In the genomic region with DNA sequence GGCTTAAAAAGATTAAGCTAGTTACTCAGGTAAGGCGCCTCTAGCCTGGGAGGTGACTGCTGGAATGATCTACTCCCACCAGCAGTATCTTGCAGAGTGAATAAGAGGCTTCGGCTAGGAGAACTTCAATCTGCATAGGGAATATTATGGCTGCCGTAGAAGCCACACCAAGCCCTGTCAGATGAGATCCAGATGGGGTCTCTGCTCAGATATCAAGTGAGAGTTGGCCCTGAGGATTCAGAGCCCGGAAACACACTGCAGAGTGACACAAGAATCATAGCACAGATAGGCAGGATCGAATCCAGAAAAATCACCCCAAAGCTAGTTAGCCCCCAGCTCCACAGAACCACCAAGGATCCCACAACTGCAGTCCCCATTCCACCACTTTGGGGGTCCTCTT, we compare ENCODE assay signal across 1 cellular context.
TF ChIP-seq lines count a peak whose summit lies in the region.

No MANE protein-coding gene starts in this region.

TF ChIP-seq in H1, 55 proteins besides CTCF, POLR2A, EP300 and RAD21:
- TF ChIP-seq MAFK (IDR thresholded peaks at IDR 0.05; ENCODE audit: low read depth, low read length) (no peak), RBBP5 (IDR thresholded peaks at IDR 0.05; ENCODE audit: borderline replicate concordance, low read depth, low read length) (no peak), YY1 (IDR thresholded peaks at IDR 0.05; ENCODE audit: low read depth, low read length) (no peak), TEAD4 (IDR thresholded peaks at IDR 0.05; ENCODE audit: low read depth, low read length) (no peak), BACH1 (IDR thresholded peaks at IDR 0.05; ENCODE audit: low read length) (no peak), TCF12 (IDR thresholded peaks at IDR 0.05; ENCODE audit: low read depth, low read length) (no peak), TAF1 (IDR thresholded peaks at IDR 0.05; ENCODE audit: low read depth, low read length) (no peak), ASH2L (IDR thresholded peaks at IDR 0.05; ENCODE audit: low read length) (no peak), JUND (IDR thresholded peaks at IDR 0.05; ENCODE audit: low read length) (no peak), GABPA (IDR thresholded peaks at IDR 0.05; ENCODE audit: borderline replicate concordance, insufficient read depth, low read length) (no peak), FOSL1 (IDR thresholded peaks at IDR 0.05; ENCODE audit: insufficient read depth, low read depth, low read length) (no peak), ZNF274 (IDR thresholded peaks at IDR 0.05; ENCODE audit: borderline replicate concordance, extremely low read depth, low read length) (no peak)
- TF ChIP-seq, protein P1, sequence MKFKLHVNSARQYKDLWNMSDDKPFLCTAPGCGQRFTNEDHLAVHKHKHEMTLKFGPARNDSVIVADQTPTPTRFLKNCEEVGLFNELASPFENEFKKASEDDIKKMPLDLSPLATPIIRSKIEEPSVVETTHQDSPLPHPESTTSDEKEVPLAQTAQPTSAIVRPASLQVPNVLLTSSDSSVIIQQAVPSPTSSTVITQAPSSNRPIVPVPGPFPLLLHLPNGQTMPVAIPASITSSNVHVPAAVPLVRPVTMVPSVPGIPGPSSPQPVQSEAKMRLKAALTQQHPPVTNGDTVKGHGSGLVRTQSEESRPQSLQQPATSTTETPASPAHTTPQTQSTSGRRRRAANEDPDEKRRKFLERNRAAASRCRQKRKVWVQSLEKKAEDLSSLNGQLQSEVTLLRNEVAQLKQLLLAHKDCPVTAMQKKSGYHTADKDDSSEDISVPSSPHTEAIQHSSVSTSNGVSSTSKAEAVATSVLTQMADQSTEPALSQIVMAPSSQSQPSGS (IDR thresholded peaks at IDR 0.05; ENCODE audit: low read length), result no peak
